Comparison of ENCODE assay signal across 8 cellular contexts in genomic region chr16:32066016-32066651, GRCh38.
DNase-seq lines count a peak whose midpoint lies in the region; ATAC-seq and TF ChIP-seq lines count a peak whose summit lies in the region.
"Not testable (repeated sequence)": the region's sequence is repeated elsewhere in the genome, so short reads cannot be mapped to it uniquely, and the experiment has no call there.

No MANE protein-coding gene starts in this region.

- H3K27me3 ChIP-seq in Panc1 (ENCODE audit: control insufficient read depth, insufficient read depth, low read length), result not testable (repeated sequence)

- H3K4me3 ChIP-seq in LNCaP clone FGC (ENCODE audit: low read depth, low read length); Panc1 (ENCODE audit: low read depth in 2 of 2, low read length in 2 of 2); coronary artery: not testable (repeated sequence)

- not testable (repeated sequence) for H3K4me1 Mint-ChIP-seq in activated T-cell treated with anti-CD3 and anti-CD28 coated beads, Interleukin-2, amount 50 U/mL, for 24 hours (ENCODE audit: low read depth)

- TF ChIP-seq CTCF in LNCaP clone FGC (IDR thresholded peaks at IDR 0.05; ENCODE audit: control insufficient read depth, extremely low read depth, insufficient read depth) (peak; percentile 28; the same call in 1 of the 2 replicates), Panc1 (IDR thresholded peaks at IDR 0.05) (peak; percentile 8; the same call in 1 of the 2 replicates)
- not testable (repeated sequence) for TF ChIP-seq CTCF in coronary artery (IDR thresholded peaks at IDR 0.05)

- not testable (repeated sequence) for H3K27ac Mint-ChIP-seq in activated T-cell treated with anti-CD3 and anti-CD28 coated beads, Interleukin-2, amount 50 U/mL, for 24 hours

- not testable (repeated sequence) for ATAC-seq in Panc1

- H3K36me3 ChIP-seq in Panc1 (ENCODE audit: control insufficient read depth, insufficient read depth, low read length), result not testable (repeated sequence)

- peak; percentile 11 for DNase-seq in COR-L47 (lab: John Stamatoyannopoulos, UW)
- not testable (repeated sequence) for DNase-seq in LNCaP clone FGC (ENCODE audit: low read depth); Panc1 (ENCODE audit: low read depth, low spot score)
- DNase-seq in activated CD4-positive, alpha-beta T cell treated with anti-CD3 and anti-CD28 coated beads, Interleukin-2, amount 50 U/mL, for 4 hours, result peak; percentile 23 to 28
- DNase-seq in activated T-cell treated with anti-CD3 and anti-CD28 coated beads, Interleukin-2, amount 50 U/mL, for 24 hours, result peak; percentile 58
- DNase-seq in coronary artery (ENCODE audit: low spot score), result peak; percentile 22
- peak; percentile 64 for DNase-seq in posterior vena cava (ENCODE audit: low spot score)
- peak; percentile 12 for DNase-seq in stimulated activated CD8-positive, alpha-beta memory T cell treated with anti-CD3 and anti-CD28 coated beads, Interleukin-4, amount 100 ng/mL, for 24 hours (ENCODE audit: low read depth)

- H3K4me1 ChIP-seq in Panc1 (ENCODE audit: control insufficient read depth, insufficient read depth, low read length), result not testable (repeated sequence)

- not testable (repeated sequence) for H3K27ac ChIP-seq in Panc1 (ENCODE audit: low read length); coronary artery

- not testable (repeated sequence) for H3K4me3 Mint-ChIP-seq in activated T-cell treated with anti-CD3 and anti-CD28 coated beads, Interleukin-2, amount 50 U/mL, for 24 hours

- CTCF ChIA-PET in Panc1 (lab: Charles Lee), result not testable (repeated sequence)

- intact Hi-C loops in Panc1 (cut with micrococcal nuclease; ENCODE audit: unreplicated experiment); posterior vena cava (cut with DNase I): not testable (repeated sequence)

- in situ Hi-C loops in Panc1 (cut with HindIII; ENCODE audit: low pct_unique_long_range_greater_than_20kb, low sequenced_read_pairs), result not testable (repeated sequence)

- BruUV-seq in Panc1 (replicated peaks; lab: Mats Ljungman, UMichigan), result not testable (repeated sequence)

- not testable (repeated sequence) for H3K9me3 ChIP-seq in Panc1 (ENCODE audit: control insufficient read depth, insufficient read depth, low read depth, low read length)

- POLR2A ChIA-PET in Panc1 (lab: Charles Lee), result not testable (repeated sequence)

- not testable (repeated sequence) for H3K36me3 Mint-ChIP-seq in activated T-cell treated with anti-CD3 and anti-CD28 coated beads, Interleukin-2, amount 50 U/mL, for 24 hours (ENCODE audit: low read depth)

- not testable (repeated sequence) for H3K27me3 Mint-ChIP-seq in activated T-cell treated with anti-CD3 and anti-CD28 coated beads, Interleukin-2, amount 50 U/mL, for 24 hours

- H3K9me3 Mint-ChIP-seq in activated T-cell treated with anti-CD3 and anti-CD28 coated beads, Interleukin-2, amount 50 U/mL, for 24 hours, result not testable (repeated sequence)
